1 cellular context compared by ENCODE assay signal in genomic region chr14:99683619-99684355, GRCh38.
TF ChIP-seq lines count a peak whose summit lies in the region.

TSS of gene CYP46A1 (plus strand) at chr14:99684298. CDS start at chr14:99684418, 120 bp downstream.

TF ChIP-seq in HepG2, 621 proteins besides CTCF, POLR2A, EP300 and RAD21 (continued from another document and continues in another):
- TF ChIP-seq ZBTB46 (CRISPR knock-in tag; IDR thresholded peaks at IDR 0.05; ENCODE audit: borderline replicate concordance) = no peak
- TF ChIP-seq CREB1 (IDR thresholded peaks at IDR 0.05) = peak; percentile 92
- peak; percentile 97 for TF ChIP-seq CREB1 (CRISPR knock-in tag; IDR thresholded peaks at IDR 0.05)
- TF ChIP-seq GLMP (CRISPR knock-in tag; IDR thresholded peaks at IDR 0.05; ENCODE audit: borderline replicate concordance) = no peak
- TF ChIP-seq SOX6 (IDR thresholded peaks at IDR 0.05) = no peak
- peak; percentile 34; the same call in 1 of the 2 replicates for TF ChIP-seq SOX6 (CRISPR knock-in tag; IDR thresholded peaks at IDR 0.05)
- no peak for TF ChIP-seq SYNCRIP (IDR thresholded peaks at IDR 0.05; ENCODE audit: insufficient read depth, low read depth, low read length)
- TF ChIP-seq HNF1B (CRISPR knock-in tag; IDR thresholded peaks at IDR 0.05) = peak; percentile 52; the same call in 1 of the 2 replicates
- TF ChIP-seq ZSCAN20 (CRISPR knock-in tag; IDR thresholded peaks at IDR 0.05; ENCODE audit: borderline replicate concordance) = peak; percentile 34; the same call in 1 of the 2 replicates
- TF ChIP-seq ZNF670 (CRISPR knock-in tag; IDR thresholded peaks at IDR 0.05; ENCODE audit: borderline replicate concordance) = no peak
- TF ChIP-seq CBX5 (CRISPR knock-in tag; IDR thresholded peaks at IDR 0.05; ENCODE audit: borderline replicate concordance) = peak; percentile 44; the same call in 1 of the 2 replicates
- TF ChIP-seq HNRNPK (IDR thresholded peaks at IDR 0.05; ENCODE audit: low read depth, low read length, poor library complexity, severe bottlenecking) = peak; percentile 69
- TF ChIP-seq ZNF556 (CRISPR knock-in tag; IDR thresholded peaks at IDR 0.05; ENCODE audit: borderline replicate concordance) = no peak; the same call in 1 of the 2 replicates
- peak; percentile 81; the same call in 1 of the 2 replicates for TF ChIP-seq ZNF275 (CRISPR knock-in tag; IDR thresholded peaks at IDR 0.05; ENCODE audit: borderline replicate concordance)
- TF ChIP-seq MYPOP (CRISPR knock-in tag; IDR thresholded peaks at IDR 0.05) = 0 out of 2 replicates have a peak, but pooled peaks have one; percentile 62
- peak; percentile 47; the same call in 1 of the 2 replicates for TF ChIP-seq HDAC1 (CRISPR knock-in tag; IDR thresholded peaks at IDR 0.05)
- peak; percentile 59; the same call in 1 of the 2 replicates for TF ChIP-seq ZNF788 (CRISPR knock-in tag; IDR thresholded peaks at IDR 0.05; ENCODE audit: borderline replicate concordance)
- no peak for TF ChIP-seq FOXO4 (CRISPR knock-in tag; conservative IDR thresholded peaks at IDR 0.05)
- peak; percentile 19; the same call in 1 of the 2 replicates for TF ChIP-seq ZNF225 (CRISPR knock-in tag; IDR thresholded peaks at IDR 0.05)
- TF ChIP-seq SNAI1 (CRISPR knock-in tag; IDR thresholded peaks at IDR 0.05; ENCODE audit: borderline replicate concordance) = 0 out of 2 replicates have a peak, but pooled peaks have one; percentile 33
- peak; percentile 44; the same call in 1 of the 2 replicates for TF ChIP-seq HCFC1 (IDR thresholded peaks at IDR 0.05; ENCODE audit: low read depth, low read length)
- no peak for TF ChIP-seq ZBTB44 (CRISPR knock-in tag; IDR thresholded peaks at IDR 0.05)
- TF ChIP-seq PTBP1 (IDR thresholded peaks at IDR 0.05; ENCODE audit: low read depth, low read length, poor library complexity, severe bottlenecking) = no peak
- TF ChIP-seq HNF4G (IDR thresholded peaks at IDR 0.05; ENCODE audit: borderline replicate concordance, low read depth, low read length) = 0 out of 2 replicates have a peak, but pooled peaks have one; percentile 21
- no peak for TF ChIP-seq HNF4G (CRISPR knock-in tag; IDR thresholded peaks at IDR 0.05; ENCODE audit: borderline replicate concordance, low read depth)
- no peak for TF ChIP-seq CREB3 (CRISPR knock-in tag; IDR thresholded peaks at IDR 0.05)
- TF ChIP-seq PAXIP1 (CRISPR knock-in tag; conservative IDR thresholded peaks at IDR 0.05) = peak; percentile 43; the same call in 1 of the 2 replicates
- TF ChIP-seq RFX3 (CRISPR knock-in tag; IDR thresholded peaks at IDR 0.05) = peak; percentile 81
- no peak for TF ChIP-seq KIAA2018 (CRISPR knock-in tag; IDR thresholded peaks at IDR 0.05; ENCODE audit: borderline replicate concordance)
- peak; percentile 83 for TF ChIP-seq GABPB1 (CRISPR knock-in tag; IDR thresholded peaks at IDR 0.05)
- no peak for TF ChIP-seq JARID2 (CRISPR knock-in tag; IDR thresholded peaks at IDR 0.05; ENCODE audit: insufficient replicate concordance)
